In the genomic region with DNA sequence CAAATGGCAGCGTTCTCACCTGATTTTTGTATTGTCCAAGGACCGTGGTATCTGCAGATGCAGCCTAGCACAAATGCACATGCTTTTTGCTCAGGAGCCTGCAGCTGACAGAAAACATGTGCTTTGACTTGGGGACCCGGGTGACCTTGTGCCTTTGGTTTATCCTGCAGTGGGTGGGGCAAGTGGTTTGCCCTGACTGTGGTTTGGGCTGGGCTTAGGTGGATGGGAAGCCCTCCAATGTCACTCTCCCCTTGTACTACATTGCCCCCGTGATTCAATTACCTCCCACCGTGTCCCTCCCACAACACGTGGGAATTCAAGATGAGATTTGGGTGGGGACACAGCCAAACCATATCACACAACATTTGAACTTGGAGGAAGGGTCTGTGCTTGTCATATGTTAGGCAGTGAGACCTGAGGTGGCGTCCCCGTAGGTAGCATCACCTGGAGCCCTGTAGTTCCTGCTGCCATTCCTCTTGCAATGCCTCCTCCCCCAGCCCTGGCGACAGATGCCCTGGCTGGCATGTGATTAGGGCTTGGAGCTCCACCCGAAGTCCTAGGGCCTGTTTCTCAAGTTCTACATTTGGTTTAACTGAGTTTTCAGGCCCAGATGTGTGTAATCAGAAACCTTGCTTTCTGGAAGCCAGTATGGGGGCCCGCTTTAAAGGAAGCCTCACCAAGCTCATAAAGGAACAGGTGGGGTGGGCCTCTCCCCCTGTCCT, we compare ENCODE assay signal across 8 cellular contexts. TPM values are rescaled to one million over a fixed set of nuclear protein-coding genes. Genes with fewer than 3 reads are reported as not detected.
DNase-seq lines count a peak whose midpoint lies in the region; ATAC-seq and TF ChIP-seq lines count a peak whose summit lies in the region.

No MANE protein-coding gene starts in this region.

- H3K4me3 ChIP-seq in SU-DHL-6 (ENCODE audit: insufficient read depth, low read length, poor library complexity, severe bottlenecking) (peak overlapping the region; percentile 75), hepatocyte (peak overlapping the region; percentile 64), thoracic aorta (peak overlapping the region; percentile 89)

- H3K9me3 ChIP-seq in SU-DHL-6 (ENCODE audit: insufficient read depth, low read length) (no peaks in the 10 kb centered on the region), hepatocyte (ENCODE audit: low read depth) (no peaks in the 10 kb centered on the region), thoracic aorta (no peaks in the 10 kb centered on the region)

- H3K9me2 ChIP-seq in SU-DHL-6 (replicated peaks; ENCODE audit: insufficient read depth, low read length): no peaks in the 10 kb centered on the region
- no peaks in the 10 kb centered on the region for H3K9me2 ChIP-seq in hepatocyte (replicated peaks; ENCODE audit: insufficient read depth)

- H3K36me3 ChIP-seq in SU-DHL-6 (ENCODE audit: low read length) (no peaks in the 10 kb centered on the region), hepatocyte (replicated peaks; ENCODE audit: insufficient read depth, low read depth) (no peaks in the 10 kb centered on the region), thoracic aorta (no peaks in the 10 kb centered on the region)

- peak overlapping the region; percentile 76 for H3K4me2 ChIP-seq in SU-DHL-6 (ENCODE audit: low read depth, low read length, poor library complexity, severe bottlenecking)
- H3K4me2 ChIP-seq in hepatocyte: peak overlapping the region; percentile 98

- H3K27me3 ChIP-seq in SU-DHL-6 (ENCODE audit: low read length) (no peaks in the 10 kb centered on the region), hepatocyte (peaks cover 29% of the 10 kb centered on the region), thoracic aorta (replicated peaks; ENCODE audit: insufficient read depth) (no peaks in the 10 kb centered on the region)

- WGBS in hepatocyte (ENCODE audit: low lambda C conversion rate, missing lambda C conversion rate): 61% methylated on average over 11 of the region's 11 CpGs

- TF ChIP-seq CTCF in SU-DHL-6 (IDR thresholded peaks at IDR 0.05; ENCODE audit: insufficient read depth, low read length, poor library complexity, severe bottlenecking) (no peak), hepatocyte (IDR thresholded peaks at IDR 0.05; ENCODE audit: poor library complexity) (no peak), thoracic aorta (IDR thresholded peaks at IDR 0.05) (no peak), GM10248 (IDR thresholded peaks at IDR 0.05; ENCODE audit: control extremely low read depth, extremely low read depth, low read depth, missing control alignments) (no peak)

- DNase-seq in activated CD8-positive, alpha-beta memory T cell treated with anti-CD3 and anti-CD28 coated beads, Interleukin-2, amount 50 U/mL, for 48 hours: peak; percentile 51
- DNase-seq in activated CD8-positive, alpha-beta memory T cell treated with anti-CD3 and anti-CD28 coated beads, Interleukin-2, amount 50 U/mL, for 4 hours: no peak
- DNase-seq in hepatocyte (ENCODE audit: low spot score) (no peak), thoracic aorta (ENCODE audit: low spot score) (no peak), GOT3 (lab: John Stamatoyannopoulos, UW) (no peak), GM10248 (ENCODE audit: extremely low spot score) (no peak)

- H3K9ac ChIP-seq in SU-DHL-6 (ENCODE audit: low read length): peak overlapping the region; percentile 76

- CTCF ChIA-PET in GM10248 (lab: Yijun Ruan, JAX): interaction anchor here (1.4 to 6.1 kb wide), 8 partner anchors 11 to 113 kb away, joined by 3 to 42 read pairs (median 6); no protein-coding TSS in a partner anchor

- no peak overlapping the region for H2AFZ ChIP-seq in SU-DHL-6 (ENCODE audit: low read depth, low read length, severe bottlenecking)
- H2AFZ ChIP-seq in hepatocyte: no peak overlapping the region

- H3K79me2 ChIP-seq in SU-DHL-6 (ENCODE audit: insufficient read depth, low read length) (peaks cover 65% of the 10 kb centered on the region), hepatocyte (no peaks in the 10 kb centered on the region)

- H3K27ac ChIP-seq in SU-DHL-6 (ENCODE audit: low read depth, low read length): peak overlapping the region; percentile 86
- H3K27ac ChIP-seq in hepatocyte: no peak overlapping the region
- peak overlapping the region; percentile 33 to 61 for H3K27ac ChIP-seq in thoracic aorta

- H3K4me1 ChIP-seq in hepatocyte (ENCODE audit: insufficient read depth) (peaks cover 21% of the 10 kb centered on the region), thoracic aorta (ENCODE audit: control insufficient read depth in 1 of 2, low read depth in 2 of 2) (peaks cover 12 to 41% of the 10 kb centered on the region in 2 donors)

- peaks cover 21% of the 10 kb centered on the region for H3F3A ChIP-seq in SU-DHL-6 (ENCODE audit: insufficient read depth)

- H4K20me1 ChIP-seq in SU-DHL-6 (ENCODE audit: low read depth, low read length): no peaks in the 10 kb centered on the region
- no peaks in the 10 kb centered on the region for H4K20me1 ChIP-seq in hepatocyte (ENCODE audit: insufficient read depth, poor library complexity, severe bottlenecking)

- POLR2A ChIA-PET in GM10248 (lab: Yijun Ruan, JAX): interaction anchor here (0.6 kb wide), 3 partner anchors 10 to 143 kb away, joined by 3 to 13 read pairs (median 3); no protein-coding TSS in a partner anchor

- ATAC-seq in thoracic aorta (ENCODE audit: insufficient number of reproducible peaks, low FRiP score, low read depth): no peak
- no peak for ATAC-seq in GM18909 (IDR thresholded peaks at IDR 0.05; ENCODE audit: poor library complexity, unreplicated experiment)

RNA-seq across cellular contexts. Expression of gene ANKRD33B, which starts 2.1 kb away (rescaled TPM):
- total RNA-seq in hepatocyte (2.0 and 2.3 TPM in 2 replicates), thoracic aorta (1 to 10 TPM; 4.9 to 5.7 TPM)
- polyA plus RNA-seq in hepatocyte: 1.5 and 2.1 TPM in 2 replicates
